ENCODE assay signal across 13 cellular contexts in the genomic region with DNA sequence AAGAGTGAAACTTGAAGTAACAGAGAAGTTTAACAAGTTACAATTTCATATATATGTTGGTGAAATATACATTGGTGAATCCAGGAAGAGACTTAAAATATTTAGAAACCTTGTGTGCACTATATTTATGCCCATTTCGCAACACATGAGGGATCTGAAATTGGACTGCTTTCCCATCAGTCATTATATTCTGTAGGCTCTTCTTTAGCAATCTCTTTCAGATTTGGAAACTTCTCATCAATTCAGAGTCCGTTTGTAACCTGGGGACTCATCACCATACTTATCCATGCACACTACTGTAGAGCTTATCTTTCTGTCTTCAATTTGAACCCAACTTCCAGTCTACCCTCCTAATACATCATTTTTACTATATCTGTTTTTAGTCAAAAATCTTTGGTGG. TPM values are rescaled to one million over a fixed set of nuclear protein-coding genes. Genes with fewer than 3 reads are reported as not detected.
DNase-seq lines count a peak whose midpoint lies in the region; ATAC-seq and TF ChIP-seq lines count a peak whose summit lies in the region.
"Had no signal": no experiment of that assay in that cellular context is flagged by ENCODE, and none has a peak within 500 bp of the region (broad histone marks: within the 10 kb centered on the region; RNA-seq: fewer than 3 reads in every experiment).

No MANE protein-coding gene starts in this region.

- H3K9me3 ChIP-seq in heart right ventricle (no peaks in the 10 kb centered on the region), mucosa of rectum (ENCODE audit: control insufficient read depth in 2 of 2, low read length in 2 of 2) (no peaks in the 10 kb centered on the region), uterus (no peaks in the 10 kb centered on the region)

- no peak overlapping the region for H3K27ac Mint-ChIP-seq in activated naive CD8-positive, alpha-beta T cell treated with anti-CD3 and anti-CD28 coated beads, Interleukin-2, amount 50 U/mL, for 24 hours
- H3K27ac Mint-ChIP-seq: WTC11 had no signal

- WGBS in heart right ventricle, 2 donors = 52 to 61% methylated on average over 2 of the region's 2 CpGs

- intact Hi-C loops in heart right ventricle (cut with DNase I) (loop anchor here (2.0 to 10.0 kb wide), 10 partner anchors 63 to 305 kb away; no protein-coding TSS in a partner anchor), Right ventricle myocardium inferior (cut with DNase I) (loop anchor here (2.0 to 10.0 kb wide), 6 partner anchors 47 to 315 kb away; a partner anchor contains a TSS), uterus (cut with DNase I; ENCODE audit: low total_unique reads) (loop anchor here (5.0 kb wide), 1 partner anchor 127 kb away; no protein-coding TSS in a partner anchor)

- peaks cover 34% of the 10 kb centered on the region for H3K4me1 Mint-ChIP-seq in activated naive CD8-positive, alpha-beta T cell treated with anti-CD3 and anti-CD28 coated beads, Interleukin-2, amount 50 U/mL, for 24 hours

- no peak for ATAC-seq in heart right ventricle
- no peak for ATAC-seq in Right ventricle myocardium inferior
- ATAC-seq in activated naive CD8-positive, alpha-beta T cell treated with anti-CD3 and anti-CD28 coated beads, Interleukin-2, amount 50 U/mL, for 24 hours = no peak
- ATAC-seq in HG03025 (IDR thresholded peaks at IDR 0.05; ENCODE audit: low FRiP score, unreplicated experiment) = no peak
- ATAC-seq: foreskin keratinocyte, K562, WTC11 had no signal

- H3K27me3 Mint-ChIP-seq in activated naive CD8-positive, alpha-beta T cell treated with anti-CD3 and anti-CD28 coated beads, Interleukin-2, amount 50 U/mL, for 24 hours = peaks cover 5% of the 10 kb centered on the region

- H3K36me3 ChIP-seq in heart right ventricle (no peaks in the 10 kb centered on the region), mucosa of rectum (ENCODE audit: control insufficient read depth in 2 of 2, insufficient read depth in 2 of 2, low read length in 2 of 2) (no peaks in the 10 kb centered on the region), uterus (no peaks in the 10 kb centered on the region)

- TF ChIP-seq POLR2A in uterus (IDR thresholded peaks at IDR 0.05) = no peak

- H3K4me3 ChIP-seq in heart right ventricle (peak overlapping the region; percentile 45 to 80 (median 68)), mucosa of rectum (ENCODE audit: low read length in 2 of 2) (peak overlapping the region; percentile 15 to 87), uterus (peak overlapping the region; percentile 51 to 59)
- H3K4me3 ChIP-seq: K562 had no signal

- no peaks in the 10 kb centered on the region for H3K9me3 Mint-ChIP-seq in activated naive CD8-positive, alpha-beta T cell treated with anti-CD3 and anti-CD28 coated beads, Interleukin-2, amount 50 U/mL, for 24 hours

- TF ChIP-seq CTCF in heart right ventricle (IDR thresholded peaks at IDR 0.05) = no peak
- TF ChIP-seq CTCF in uterus (IDR thresholded peaks at IDR 0.05) = no peak

- H3K36me3 Mint-ChIP-seq in activated naive CD8-positive, alpha-beta T cell treated with anti-CD3 and anti-CD28 coated beads, Interleukin-2, amount 50 U/mL, for 24 hours (ENCODE audit: low read depth) = peaks cover 1% of the 10 kb centered on the region
- H3K36me3 Mint-ChIP-seq: WTC11 had no signal

- H3K27ac ChIP-seq in heart right ventricle (peak overlapping the region in 9 of 10 donors; percentile 83 to 96 (median 90)), mucosa of rectum (ENCODE audit: low read depth in 2 of 2, low read length in 2 of 2) (peak overlapping the region; percentile 3 to 88), uterus (peak overlapping the region; percentile 96)
- H3K27ac ChIP-seq: foreskin keratinocyte, RWPE1 had no signal

- H3K4me1 ChIP-seq in heart right ventricle = peaks cover 0 to 63% (median 14%) of the 10 kb centered on the region in 9 donors
- peaks cover 10 to 12% of the 10 kb centered on the region in 2 donors for H3K4me1 ChIP-seq in mucosa of rectum (ENCODE audit: control insufficient read depth in 2 of 2, insufficient read depth in 2 of 2, low read length in 2 of 2)
- peaks cover 0 to 8% of the 10 kb centered on the region in 2 donors for H3K4me1 ChIP-seq in uterus
- H3K4me1 ChIP-seq: foreskin keratinocyte had no signal

- peaks cover 0 to 19% (median 0%) of the 10 kb centered on the region in 7 donors for H3K27me3 ChIP-seq in heart right ventricle
- no peaks in the 10 kb centered on the region for H3K27me3 ChIP-seq in mucosa of rectum (ENCODE audit: control insufficient read depth in 2 of 2, insufficient read depth in 2 of 2, low read length in 2 of 2)
- H3K27me3 ChIP-seq in uterus = no peaks in the 10 kb centered on the region
- H3K27me3 ChIP-seq: foreskin keratinocyte had no signal

- peak overlapping the region; percentile 87 for H3K4me3 Mint-ChIP-seq in activated naive CD8-positive, alpha-beta T cell treated with anti-CD3 and anti-CD28 coated beads, Interleukin-2, amount 50 U/mL, for 24 hours

- no peak overlapping the region for H3K9ac ChIP-seq in mucosa of rectum (ENCODE audit: low read depth in 1 of 2, low read length in 2 of 2)

- DNase-seq in heart right ventricle (no peak), Right ventricle myocardium inferior (ENCODE audit: missing footprints) (no peak), uterus (no peak), A172 (ENCODE audit: low spot score) (no peak)
- DNase-seq in activated naive CD8-positive, alpha-beta T cell treated with anti-CD3 and anti-CD28 coated beads, Interleukin-2, amount 50 U/mL, for 24 hours = no peak
- no peak for DNase-seq in stimulated activated naive CD4-positive, alpha-beta T cell (lab: John Stamatoyannopoulos, UW)
- DNase-seq: C1 segment of cervical spinal cord, foreskin keratinocyte had no signal

RNA-seq across cellular contexts. Expression of a gene that starts 2.2 kb away (rescaled TPM):
- total RNA-seq in heart right ventricle (10 to 100 TPM; 17.7 to 48.2 (median 25.4) TPM), Right ventricle myocardium inferior (29.9 TPM), uterus (10 to 100 TPM; 41.8 to 94.0 (median 69.6) TPM)
- 10 to 100 TPM in 1 of 2 donors, 1 to 10 TPM in 1; 7.7 to 11.6 TPM for polyA plus RNA-seq in heart right ventricle
- 0.71 and 3.7 TPM in 2 replicates for total RNA-seq in A172 (2014; rRNA removed; shearing (Covaris generic))
- polyA plus RNA-seq: K562 had no signal

RNA-seq across cellular contexts. Expression of a gene that starts 2.2 kb away (rescaled TPM):
- total RNA-seq in heart right ventricle (10 to 100 TPM; 14.7 to 28.1 (median 22.2) TPM), Right ventricle myocardium inferior (20.5 TPM), uterus (10 to 100 TPM; 16.5 to 35.8 (median 24.6) TPM)
- polyA plus RNA-seq in heart right ventricle = 10 to 100 TPM in 1 of 2 donors, 1 to 10 TPM in 1; 4.7 to 15.5 TPM
- total RNA-seq in A172 (2014; rRNA removed; shearing (Covaris generic)) = 20.8 and 21.7 TPM in 2 replicates

Comparison
In these comparisons a context has a peak if more than half of its experiments do, and no peak if none do; other contexts are left out.
1. H3K27ac ChIP-seq: peak in every context shown above with its lines; median percentile 96 in uterus; 90 in heart right ventricle; 46 in mucosa of rectum.